ENCODE assay signal across 10 cellular contexts in genomic region chr1:237032029-237032428, GRCh38. TPM values are rescaled to one million over a fixed set of nuclear protein-coding genes. Genes with fewer than 3 reads are reported as not detected.
DNase-seq lines count a peak whose midpoint lies in the region; ATAC-seq and TF ChIP-seq lines count a peak whose summit lies in the region.
"Had no signal": no experiment of that assay in that cellular context is flagged by ENCODE, and none has a peak within 500 bp of the region (broad histone marks: within the 10 kb centered on the region; RNA-seq: fewer than 3 reads in every experiment).

No MANE protein-coding gene starts in this region.

- no peaks in the 10 kb centered on the region for H3K4me1 Mint-ChIP-seq in CD4-positive, alpha-beta T cell (ENCODE audit: low read depth)

- TF ChIP-seq CTCF in C4-2B (conservative IDR thresholded peaks at IDR 0.05) (no peak), choroid plexus epithelial cell (conservative IDR thresholded peaks at IDR 0.05; ENCODE audit: low read depth, low read length) (no peak), GM10266 (IDR thresholded peaks at IDR 0.05; ENCODE audit: control insufficient read depth, insufficient read depth, low read depth, missing control alignments) (no peak)
- no peak for TF ChIP-seq CTCF in CD4-positive, alpha-beta T cell (IDR thresholded peaks at IDR 0.05)

- H3K4me3 Mint-ChIP-seq in CD4-positive, alpha-beta T cell, result no peak overlapping the region

- H3K27me3 Mint-ChIP-seq in CD4-positive, alpha-beta T cell, result peaks cover 36% of the 10 kb centered on the region

- H3K27ac ChIP-seq in C4-2B, result 0 out of 2 replicates have a peak overlapping the region, but pooled peaks have one; percentile 9
- no peak overlapping the region for H3K27ac ChIP-seq in CD4-positive, alpha-beta T cell (ENCODE audit: low read depth, low read length)

- POLR2A ChIA-PET in CD4-positive, alpha-beta T cell (lab: Charles Lee), result no interaction called here

- CTCF ChIA-PET in CD4-positive, alpha-beta T cell (lab: Charles Lee), result no interaction called here

- DNase-seq in choroid plexus epithelial cell (ENCODE audit: low read depth), result peak; percentile 67
- no peak for DNase-seq in DMS79 (lab: John Stamatoyannopoulos, UW)
- DNase-seq in GM10266 (ENCODE audit: extremely low spot score), result no peak
- no peak for DNase-seq in CD4-positive, alpha-beta T cell
- DNase-seq in NOMO-1 (lab: John Stamatoyannopoulos, UW; ENCODE audit: unreplicated experiment in 2 of 2), result no peak
- DNase-seq: AML-193, NCI-H345 had no signal

- H3K9me3 Mint-ChIP-seq in CD4-positive, alpha-beta T cell, result no peaks in the 10 kb centered on the region

- H3K27me3 ChIP-seq in CD4-positive, alpha-beta T cell (ENCODE audit: control insufficient read depth, insufficient read depth, low read length), result no peaks in the 10 kb centered on the region

- H3K36me3 Mint-ChIP-seq in CD4-positive, alpha-beta T cell (ENCODE audit: low read depth), result no peaks in the 10 kb centered on the region

- no peaks in the 10 kb centered on the region for H3K9me3 ChIP-seq in CD4-positive, alpha-beta T cell (ENCODE audit: control insufficient read depth, low read length)

- peak; percentile 69 for ATAC-seq in GM21423 (IDR thresholded peaks at IDR 0.05; ENCODE audit: unreplicated experiment)
- peak; percentile 64 for ATAC-seq in HG03135 (IDR thresholded peaks at IDR 0.05; ENCODE audit: unreplicated experiment)
- ATAC-seq in CD4-positive, alpha-beta T cell (ENCODE audit: poor library complexity), result no peak

- no peak overlapping the region for H3K4me3 ChIP-seq in choroid plexus epithelial cell (ENCODE audit: low read depth, low read length)

- H3K27ac Mint-ChIP-seq in CD4-positive, alpha-beta T cell, result no peak overlapping the region

- intact Hi-C loops in CD4-positive, alpha-beta T cell (cut with DNase I, micrococcal nuclease), result no loop called here

RNA-seq across cellular contexts. Expression of gene RYR2, which starts 10.0 kb away (rescaled TPM):
- total RNA-seq in CD4-positive, alpha-beta T cell, result not detected

RNA-seq across cellular contexts. Expression of gene MT1HL1, which starts 27.8 kb away (rescaled TPM):
- total RNA-seq in CD4-positive, alpha-beta T cell, result not detected
